ENCODE assay signal across 8 cellular contexts in genomic region chr1:206706298-206706791, GRCh38. TPM values are rescaled to one million over a fixed set of nuclear protein-coding genes. Genes with fewer than 3 reads are reported as not detected.
DNase-seq lines count a peak whose midpoint lies in the region; ATAC-seq lines count a peak whose summit lies in the region.

No MANE protein-coding gene starts in this region.

- H3K4me1 Mint-ChIP-seq in effector memory CD8-positive, alpha-beta T cell (ENCODE audit: low read depth in 2 of 2), result peaks cover 82 to 83% of the 10 kb centered on the region in 2 donors

- H3K36me3 Mint-ChIP-seq in effector memory CD8-positive, alpha-beta T cell (ENCODE audit: insufficient read depth), result peaks cover 43% of the 10 kb centered on the region

- peak overlapping the region; percentile 36 to 82 for H3K27ac Mint-ChIP-seq in effector memory CD8-positive, alpha-beta T cell

- H3K9me3 Mint-ChIP-seq in effector memory CD8-positive, alpha-beta T cell, result no peaks in the 10 kb centered on the region

- H3K27me3 Mint-ChIP-seq in effector memory CD8-positive, alpha-beta T cell, result no peaks in the 10 kb centered on the region

- intact Hi-C loops in sciatic nerve (cut with DNase I), result no loop called here

- H3K4me3 Mint-ChIP-seq in effector memory CD8-positive, alpha-beta T cell, result peak overlapping the region; percentile 49 to 51

- ATAC-seq in effector memory CD8-positive, alpha-beta T cell (replicated peaks), result no peak
- ATAC-seq in sciatic nerve, result peak; percentile 36
- no peak for ATAC-seq in GM21528 (IDR thresholded peaks at IDR 0.05; ENCODE audit: low FRiP score, unreplicated experiment)

- DNase-seq in COR-L47 (lab: John Stamatoyannopoulos, UW) (peak; percentile 86), NCI-H2171 treated with DMSO at 0.1 percent for 48 hours (lab: John Stamatoyannopoulos, UW) (peak; percentile 59), sciatic nerve (ENCODE audit: low spot score) (peak; percentile 63), cortex of kidney (lab: John Stamatoyannopoulos, UW) (no peak), HUDEP-2 (lab: John Stamatoyannopoulos, UW; ENCODE audit: unreplicated experiment in 76 of 76) (no peak), activated gamma-delta T cell (lab: John Stamatoyannopoulos, UW) (no peak)
- DNase-seq in effector memory CD8-positive, alpha-beta T cell, result no peak

RNA-seq across cellular contexts. Expression of gene MAPKAPK2, which starts 21.6 kb away (rescaled TPM):
- total RNA-seq in sciatic nerve, result 56.3 TPM

Comparison
In these comparisons a context has a peak if more than half of its experiments do, and no peak if none do; other contexts are left out.
1. DNase-seq: peak in COR-L47 (single experiment), NCI-H2171 treated with DMSO at 0.1 percent for 48 hours (single experiment) and sciatic nerve (single experiment); none in effector memory CD8-positive, alpha-beta T cell (0 of 3), cortex of kidney (single experiment), HUDEP-2 (0 of 76) and activated gamma-delta T cell (single experiment).